In genomic region chr6:87444362-87444761, GRCh38 we compare ENCODE assay signal across 26 cellular contexts. TPM values are rescaled to one million over a fixed set of nuclear protein-coding genes. Genes with fewer than 3 reads are reported as not detected.
DNase-seq lines count a peak whose midpoint lies in the region; ATAC-seq, FAIRE-seq and TF ChIP-seq lines count a peak whose summit lies in the region.
"Had no signal": no experiment of that assay in that cellular context is flagged by ENCODE, and none has a peak within 500 bp of the region (broad histone marks: within the 10 kb centered on the region; RNA-seq: fewer than 3 reads in every experiment).

No MANE protein-coding gene starts in this region.

- H3K4me3 Mint-ChIP-seq in CD8-positive, alpha-beta T cell: no peak overlapping the region
- H3K4me3 Mint-ChIP-seq: activated T-cell treated with anti-CD3 and anti-CD28 coated beads, Interleukin-2, amount 50 U/mL, for 4 hours; CD4-positive, alpha-beta T cell; memory B cell had no signal

- H3K4me1 ChIP-seq in iPS DF 6.9 (ENCODE audit: control insufficient read depth, insufficient read depth, low read length): peaks cover 1% of the 10 kb centered on the region; the same call in 1 of the 2 replicates
- H3K4me1 ChIP-seq in CD8-positive, alpha-beta T cell (ENCODE audit: insufficient read depth, low read length): no peaks in the 10 kb centered on the region
- H3K4me1 ChIP-seq: breast epithelium, colonic mucosa, uterus had no signal

- no peak overlapping the region for H3K27ac ChIP-seq in iPS DF 6.9 (ENCODE audit: low read length)
- H3K27ac ChIP-seq in CD8-positive, alpha-beta T cell (ENCODE audit: low read depth, low read length): no peak overlapping the region
- H3K27ac ChIP-seq: breast epithelium, colonic mucosa, GM23248, RWPE1, uterus had no signal

- no CpG with 5 or more reads among the region's 2 CpGs for WGBS in iPS DF 6.9 (ENCODE audit: insufficient coverage, insufficient read length)

- no peak overlapping the region for H3K27ac Mint-ChIP-seq in CD8-positive, alpha-beta T cell
- H3K27ac Mint-ChIP-seq: CD4-positive, alpha-beta T cell; memory B cell had no signal

- H3K27me3 ChIP-seq in iPS DF 6.9 (ENCODE audit: control insufficient read depth, insufficient read depth, low read length): no peaks in the 10 kb centered on the region
- no peaks in the 10 kb centered on the region for H3K27me3 ChIP-seq in CD8-positive, alpha-beta T cell (ENCODE audit: insufficient read depth, low read length)
- H3K27me3 ChIP-seq: breast epithelium, colonic mucosa, uterus had no signal

- no peak overlapping the region for H3K4me3 ChIP-seq in iPS DF 6.9 (ENCODE audit: low read length)
- no peak overlapping the region for H3K4me3 ChIP-seq in CD8-positive, alpha-beta T cell (ENCODE audit: low read depth, low read length)
- H3K4me3 ChIP-seq: breast epithelium, colonic mucosa, GM23248, uterus had no signal

- no peaks in the 10 kb centered on the region for H3K36me3 ChIP-seq in iPS DF 6.9 (ENCODE audit: control insufficient read depth, insufficient read depth, low read length)
- H3K36me3 ChIP-seq in CD8-positive, alpha-beta T cell (ENCODE audit: insufficient read depth, low read length): no peaks in the 10 kb centered on the region
- H3K36me3 ChIP-seq: breast epithelium, colonic mucosa, uterus had no signal

- H3K4me1 Mint-ChIP-seq in CD8-positive, alpha-beta T cell (ENCODE audit: low read depth): no peaks in the 10 kb centered on the region
- H3K4me1 Mint-ChIP-seq: memory B cell had no signal

- H3K27me3 Mint-ChIP-seq in CD8-positive, alpha-beta T cell (ENCODE audit: low read depth): peaks cover 32% of the 10 kb centered on the region

- peaks cover 7% of the 10 kb centered on the region for H3K9me3 Mint-ChIP-seq in CD8-positive, alpha-beta T cell
- H3K9me3 Mint-ChIP-seq: activated T-cell treated with anti-CD3 and anti-CD28 coated beads, Interleukin-2, amount 50 U/mL, for 4 hours had no signal

- DNase-seq in ELF-1 (ENCODE audit: low read depth, low spot score) (peak; percentile 78), RCC 7860 (ENCODE audit: low spot score) (peak; percentile 18), iPS DF 6.9 (ENCODE audit: low read depth, low spot score) (peak; percentile 37), renal cortical epithelial cell (ENCODE audit: low read depth) (peak; percentile 44), frontal cortex (ENCODE audit: low spot score in 2 of 2) (no peak), omental fat pad (ENCODE audit: low spot score) (no peak)
- DNase-seq in CD8-positive, alpha-beta T cell: no peak
- DNase-seq: activated CD4-positive, alpha-beta T cell treated with anti-CD3 and anti-CD28 coated beads for 48 hours; activated T-cell treated with anti-CD3 and anti-CD28 coated beads, Interleukin-2, amount 50 U/mL, for 4 hours; CD4-positive, alpha-beta T cell; colonic mucosa; GM23248; Karpas-422; left cardiac atrium; NCI-H1694; NCI-H526 treated with DMSO at 0.1 percent for 48 hours; nucleus accumbens; SK-N-SH; small intestine; T-helper 2 cell; uterus had no signal

- no peak for TF ChIP-seq CTCF in omental fat pad (IDR thresholded peaks at IDR 0.05)
- no peak for TF ChIP-seq CTCF in CD8-positive, alpha-beta T cell (IDR thresholded peaks at IDR 0.05)

- ATAC-seq in omental fat pad (ENCODE audit: low FRiP score): no peak
- no peak for ATAC-seq in CD8-positive, alpha-beta T cell
- ATAC-seq: activated T-cell treated with anti-CD3 and anti-CD28 coated beads, Interleukin-2, amount 50 U/mL, for 4 hours; left cardiac atrium had no signal

- H3K9me3 ChIP-seq in iPS DF 6.9 (ENCODE audit: control insufficient read depth, insufficient read depth, low read length): no peaks in the 10 kb centered on the region
- no peaks in the 10 kb centered on the region for H3K9me3 ChIP-seq in CD8-positive, alpha-beta T cell (ENCODE audit: low read length)
- H3K9me3 ChIP-seq: breast epithelium, colonic mucosa, SK-N-SH, uterus had no signal

- CTCF ChIA-PET in CD8-positive, alpha-beta T cell (lab: Charles Lee): no interaction called here

- FAIRE-seq in RCC 7860 (lab: Jason Lieb, UNC) (no peak), frontal cortex (lab: Jason Lieb, UNC) (no peak)
- FAIRE-seq: small intestine had no signal

- POLR2A ChIA-PET in CD8-positive, alpha-beta T cell (lab: Charles Lee): no interaction called here

- intact Hi-C loops in CD8-positive, alpha-beta T cell (cut with DNase I, micrococcal nuclease): no loop called here

- H3K36me3 Mint-ChIP-seq in CD8-positive, alpha-beta T cell: no peaks in the 10 kb centered on the region
- H3K36me3 Mint-ChIP-seq: memory B cell had no signal

RNA-seq across cellular contexts. Expression of gene SLC35A1, which starts 28.4 kb away (rescaled TPM):
- total RNA-seq in renal cortical epithelial cell (15.8 and 27.7 TPM in 2 replicates), frontal cortex (24.9 TPM), omental fat pad (10 to 100 TPM; 12.0 to 20.0 (median 15.1) TPM)
- total RNA-seq in CD8-positive, alpha-beta T cell: 1 to 10 TPM; 4.3 to 4.9 TPM

RNA-seq across cellular contexts. Expression of gene CFAP206, which starts 36.6 kb away (rescaled TPM):
- total RNA-seq in renal cortical epithelial cell (0.17 and 9.0 TPM in 2 replicates), frontal cortex (2.0 TPM), omental fat pad (under 1 TPM in 1 of 4 donors, not detected in 3; 0.37 TPM)
- not detected for total RNA-seq in CD8-positive, alpha-beta T cell
- total RNA-seq: activated T-cell treated with anti-CD3 and anti-CD28 coated beads, Interleukin-2, amount 50 U/mL, for 4 hours; GM23248; HT-29; myocyte had no signal

Comparison
In these comparisons a context has a peak if more than half of its experiments do, and no peak if none do; other contexts are left out.
1. DNase-seq: peak in ELF-1 (single experiment), RCC 7860 (single experiment), iPS DF 6.9 (single experiment) and renal cortical epithelial cell (single experiment); none in frontal cortex (0 of 2), omental fat pad (single experiment) and CD8-positive, alpha-beta T cell (0 of 7).